In the genomic region with DNA sequence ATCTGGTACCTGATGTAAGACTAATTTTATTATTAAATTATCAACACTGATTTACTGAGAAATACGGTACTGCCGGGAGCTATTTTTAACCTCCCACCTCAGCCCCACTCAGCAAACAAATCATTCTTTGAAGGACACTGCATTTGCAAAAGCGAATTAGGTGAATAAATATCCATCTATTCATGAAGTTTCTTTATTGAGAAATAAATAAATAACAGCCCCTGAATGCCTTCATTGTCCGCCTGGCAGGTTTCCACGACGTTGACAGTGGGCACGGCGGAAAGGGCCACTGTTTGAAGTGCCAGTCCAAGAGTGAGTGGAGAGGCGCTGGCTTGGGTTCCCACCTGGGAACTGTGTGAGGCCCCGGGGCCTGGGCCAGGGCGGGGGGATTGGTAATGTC, we compare ENCODE assay signal across 1 cellular context.
TF ChIP-seq lines count a peak whose summit lies in the region.

No MANE protein-coding gene starts in this region.

TF ChIP-seq in HepG2, 621 proteins besides CTCF, POLR2A, EP300 and RAD21:
- no peak for TF ChIP-seq ZNF17 (CRISPR knock-in tag; IDR thresholded peaks at IDR 0.05)
- peak; percentile 95 for TF ChIP-seq GZF1 (CRISPR knock-in tag; IDR thresholded peaks at IDR 0.05)
- 0 out of 2 replicates have a peak, but pooled peaks have one; percentile 47 for TF ChIP-seq HNRNPL (IDR thresholded peaks at IDR 0.05; ENCODE audit: low read depth, low read length)
